Comparison of ENCODE assay signal across 8 cellular contexts in genomic region chr21:16588433-16588860, GRCh38.
DNase-seq lines count a peak whose midpoint lies in the region; ATAC-seq and TF ChIP-seq lines count a peak whose summit lies in the region.

No MANE protein-coding gene starts in this region.

- H3K36me3 ChIP-seq in mesodermal cell (ENCODE audit: control insufficient read depth, insufficient read depth, low read length) (no peaks in the 10 kb centered on the region), aorta (ENCODE audit: control insufficient read depth in 1 of 2, insufficient read depth in 2 of 2, low read length in 1 of 2) (no peaks in the 10 kb centered on the region), OCI-LY7 (ENCODE audit: insufficient read depth, low read length) (no peaks in the 10 kb centered on the region)

- no TSS peak for BruUV-seq in OCI-LY7 (replicated peaks; lab: Mats Ljungman, UMichigan)

- no peak overlapping the region for H2AFZ ChIP-seq in OCI-LY7 (ENCODE audit: low read length)

- no peaks in the 10 kb centered on the region for H3K9me2 ChIP-seq in OCI-LY7 (ENCODE audit: insufficient read depth, low read length)

- DNase-seq in EH (ENCODE audit: low read depth) (peak; percentile 68), NCI-H82 (lab: John Stamatoyannopoulos, UW) (peak; percentile 87), epithelial cell of prostate (ENCODE audit: low read depth, low spot score) (peak; percentile 60), aorta (peak; percentile 75 to 85), OCI-LY7 (ENCODE audit: low spot score) (no peak), NCI-H1694 treated with DMSO at 0.1 percent for 48 hours (lab: John Stamatoyannopoulos, UW) (no peak)

- H4K20me1 ChIP-seq in OCI-LY7 (ENCODE audit: insufficient read depth, low read length) = no peaks in the 10 kb centered on the region

- POLR2A ChIA-PET in OCI-LY7 (lab: Charles Lee) = no interaction called here

- no peak overlapping the region for H3K4me2 ChIP-seq in OCI-LY7 (ENCODE audit: low read length)

- H3K4me1 ChIP-seq in mesodermal cell (ENCODE audit: control insufficient read depth, insufficient read depth, low read length, poor library complexity, severe bottlenecking) (peaks cover 7% of the 10 kb centered on the region), aorta (ENCODE audit: control insufficient read depth in 1 of 2, insufficient read depth in 2 of 2, low read length in 2 of 2) (no peaks in the 10 kb centered on the region), OCI-LY7 (ENCODE audit: insufficient read depth, low read length, poor library complexity, severe bottlenecking) (no peaks in the 10 kb centered on the region)

- CTCF ChIA-PET in OCI-LY7 (lab: Charles Lee; ENCODE audit: unreplicated experiment) = no interaction called here

- ATAC-seq in aorta (ENCODE audit: low FRiP score) = peak; percentile 87
- ATAC-seq in GM18519 (IDR thresholded peaks at IDR 0.05; ENCODE audit: low FRiP score, unreplicated experiment) = no peak

- intact Hi-C loops in aorta (cut with DNase I) (loop anchor here in 1 of 2 donors (5.0 kb wide), 1 partner anchor 56 kb away; no protein-coding TSS in a partner anchor), OCI-LY7 (cut with micrococcal nuclease; ENCODE audit: unreplicated experiment) (no loop called here)

- H3K4me3 ChIP-seq in mesodermal cell (ENCODE audit: extremely low read depth, insufficient read depth, low read length, poor library complexity, severe bottlenecking) = peak overlapping the region; percentile 16
- peak overlapping the region; percentile 45 to 54 for H3K4me3 ChIP-seq in aorta (ENCODE audit: low read length in 2 of 2)
- H3K4me3 ChIP-seq in OCI-LY7 (ENCODE audit: low read depth, low read length, poor library complexity, severe bottlenecking) = no peak overlapping the region

- H3K27ac ChIP-seq in epithelial cell of prostate (peak overlapping the region; percentile 92), mesodermal cell (ENCODE audit: low read depth, low read length, severe bottlenecking) (peak overlapping the region; percentile 72), aorta (ENCODE audit: low read depth in 1 of 2, low read length in 2 of 2) (no peak overlapping the region), OCI-LY7 (ENCODE audit: low read depth, low read length, poor library complexity, severe bottlenecking) (no peak overlapping the region)

- no peaks in the 10 kb centered on the region for H3K79me2 ChIP-seq in OCI-LY7 (ENCODE audit: insufficient read depth, low read depth, low read length)

- 18 to 25% methylated on average over 7 to 8 of the region's 18 CpGs for WGBS in mesodermal cell (ENCODE audit: insufficient coverage in 2 of 2), 2 experiments
- WGBS in aorta, 2 donors = 5 to 9% methylated on average over 18 of the region's 18 CpGs

- H3K27me3 ChIP-seq in aorta (ENCODE audit: control insufficient read depth in 1 of 2, insufficient read depth in 2 of 2, low read length in 1 of 2) = no peaks in the 10 kb centered on the region

- no peaks in the 10 kb centered on the region for H3K9me3 ChIP-seq in mesodermal cell (ENCODE audit: control insufficient read depth, low read length)
- H3K9me3 ChIP-seq in aorta (ENCODE audit: control insufficient read depth, low read length) = no peaks in the 10 kb centered on the region
- H3K9me3 ChIP-seq in OCI-LY7 (ENCODE audit: low read length) = no peaks in the 10 kb centered on the region; the same call in 1 of the 2 replicates

- TF ChIP-seq CTCF in OCI-LY7 (conservative IDR thresholded peaks at IDR 0.05; ENCODE audit: low read length) = no peak

Comparison
In these comparisons a context has a peak if more than half of its experiments do, and no peak if none do; other contexts are left out.
1. DNase-seq: peak in EH (single experiment), NCI-H82 (single experiment), epithelial cell of prostate (single experiment) and aorta (2 of 2); none in OCI-LY7 (single experiment) and NCI-H1694 treated with DMSO at 0.1 percent for 48 hours (single experiment).
2. H3K27ac ChIP-seq: peak in epithelial cell of prostate (single experiment) and mesodermal cell (single experiment); none in aorta (0 of 2) and OCI-LY7 (single experiment).